ENCODE assay signal across 34 cellular contexts in genomic region chr2:59256290-59256689, GRCh38.
"Had no signal": no experiment of that assay in that cellular context is flagged by ENCODE, and none has a peak within 500 bp of the region (broad histone marks: within the 10 kb centered on the region; RNA-seq: fewer than 3 reads in every experiment).

No MANE protein-coding gene starts in this region.

- H3K36me3 ChIP-seq: MG63 had no signal

- H3K27me3 ChIP-seq: MG63 had no signal

- H3K27ac ChIP-seq: KMS-11 had no signal

- H3K4me3 ChIP-seq: MG63 had no signal

- H3K4me2 ChIP-seq: KMS-11 had no signal

- H3K9ac ChIP-seq: KMS-11 had no signal

- DNase-seq: Karpas-422, Kasumi-1, KG1, MG63, MM.1S, MV-4-11, NCI-H1048, NCI-H1092, NCI-H1092 treated with DMSO at 0.1 percent for 48 hours, NCI-H1105, NCI-H1417, NCI-H1417 treated with DMSO at 0.1 percent for 48 hours, NCI-H1436, NCI-H1436 treated with DMSO at 0.1 percent for 48 hours, NCI-H146, NCI-H1694, NCI-H1694 treated with DMSO at 0.1 percent for 48 hours, NCI-H187, NCI-H187 treated with DMSO at 0.1 percent for 48 hours, NCI-H1930, NCI-H2029, NCI-H2029 treated with DMSO at 0.1 percent for 48 hours, NCI-H2081, NCI-H2081 treated with DMSO at 0.1 percent for 48 hours, NCI-H2107, NCI-H2171, NCI-H2171 treated with DMSO at 0.1 percent for 48 hours, NCI-H2227 treated with DMSO at 0.1 percent for 48 hours, NCI-H226, NCI-H345, NCI-H446, NCI-H446 treated with DMSO at 0.1 percent for 48 hours, NCI-H510A had no signal

- H3K9me3 ChIP-seq: MG63 had no signal
